In genomic region chr15:95169701-95170459, GRCh38 we compare ENCODE assay signal across 9 cellular contexts.
DNase-seq lines count a peak whose midpoint lies in the region; ATAC-seq and TF ChIP-seq lines count a peak whose summit lies in the region.
"Had no signal": no experiment of that assay in that cellular context is flagged by ENCODE, and none has a peak within 500 bp of the region (broad histone marks: within the 10 kb centered on the region; RNA-seq: fewer than 3 reads in every experiment).

No MANE protein-coding gene starts in this region.

- DNase-seq in PC-3 (no peak), fibroblast of pulmonary artery (ENCODE audit: low read depth) (peak; percentile 35), osteoblast (ENCODE audit: insufficient read length, low spot score, missing footprints) (peak; percentile 34), vagina (ENCODE audit: extremely low spot score in 2 of 2) (peak in 1 of 2 donors; percentile 96), activated T-cell treated with anti-CD3 and anti-CD28 coated beads for 4 hours (no peak), medulla oblongata (ENCODE audit: extremely low spot score) (no peak)
- DNase-seq: NCI-H774, SW 1271 had no signal

- POLR2A ChIA-PET in PC-3 (lab: Charles Lee; ENCODE audit: unreplicated experiment): no interaction called here

- no peak for TF ChIP-seq POLR2A in vagina (IDR thresholded peaks at IDR 0.05)

- H4K20me1 ChIP-seq in PC-3 (ENCODE audit: low read length) (no peaks in the 10 kb centered on the region), osteoblast (ENCODE audit: insufficient read depth, low read length) (no peaks in the 10 kb centered on the region)

- no peaks in the 10 kb centered on the region for H3F3A ChIP-seq in PC-3 (ENCODE audit: low read length, unreplicated experiment)

- H3K9me2 ChIP-seq in PC-3 (replicated peaks; ENCODE audit: low read length): no peaks in the 10 kb centered on the region

- BruUV-seq in PC-3 (replicated peaks; lab: Mats Ljungman, UMichigan): no TSS peak

- H3K27me3 ChIP-seq in PC-3 (ENCODE audit: low read length): no peaks in the 10 kb centered on the region
- H3K27me3 ChIP-seq in osteoblast (ENCODE audit: insufficient read depth, low read length): no peaks in the 10 kb centered on the region
- no peaks in the 10 kb centered on the region for H3K27me3 ChIP-seq in vagina

- peaks cover 6% of the 10 kb centered on the region for H3K4me1 ChIP-seq in PC-3 (ENCODE audit: insufficient read depth, low read length)
- no peaks in the 10 kb centered on the region for H3K4me1 ChIP-seq in osteoblast (ENCODE audit: insufficient read depth, low read length)
- H3K4me1 ChIP-seq in vagina: peaks cover 31% of the 10 kb centered on the region

- H3K4me3 ChIP-seq in PC-3 (ENCODE audit: low read length): no peak overlapping the region
- H3K4me3 ChIP-seq in fibroblast of pulmonary artery (replicated peaks; ENCODE audit: low read depth, low read length): no peak overlapping the region
- peak overlapping the region; percentile 38 for H3K4me3 ChIP-seq in osteoblast (ENCODE audit: insufficient read depth, low read length)
- peak overlapping the region; percentile 25 to 33 for H3K4me3 ChIP-seq in vagina

- no peak for TF ChIP-seq CTCF in PC-3 (conservative IDR thresholded peaks at IDR 0.05; ENCODE audit: low read depth, low read length)
- no peak for TF ChIP-seq CTCF in fibroblast of pulmonary artery (IDR thresholded peaks at IDR 0.05; ENCODE audit: low read length, missing control alignments)
- TF ChIP-seq CTCF in osteoblast (IDR thresholded peaks at IDR 0.05; ENCODE audit: extremely low read depth, low read depth, low read length): no peak
- TF ChIP-seq CTCF in vagina (IDR thresholded peaks at IDR 0.05): no peak

- H3K9me3 ChIP-seq in PC-3 (ENCODE audit: low read length) (no peaks in the 10 kb centered on the region), osteoblast (ENCODE audit: low read depth, low read length) (no peaks in the 10 kb centered on the region), vagina (no peaks in the 10 kb centered on the region)

- no peak overlapping the region for H3K9ac ChIP-seq in PC-3 (ENCODE audit: low read length)

- intact Hi-C loops in PC-3 (cut with micrococcal nuclease) (no loop called here), vagina (cut with DNase I) (no loop called here)

- peak overlapping the region; percentile 24; the same call in 1 of the 2 replicates for H2AFZ ChIP-seq in PC-3 (ENCODE audit: low read length)
- H2AFZ ChIP-seq in osteoblast (ENCODE audit: low read length): peak overlapping the region; percentile 7

- H3K27ac ChIP-seq in PC-3 (ENCODE audit: low read length) (no peak overlapping the region), osteoblast (ENCODE audit: low read depth, low read length) (no peak overlapping the region), vagina (peak overlapping the region; percentile 84)

- CTCF ChIA-PET in PC-3 (lab: Charles Lee): no interaction called here

- H3K4me2 ChIP-seq in PC-3 (ENCODE audit: low read length) (no peak overlapping the region), osteoblast (ENCODE audit: insufficient read depth, low read length) (peak overlapping the region; percentile 59)

- no peak for ATAC-seq in PC-3
- no peak for ATAC-seq in GM19328 (IDR thresholded peaks at IDR 0.05; ENCODE audit: unreplicated experiment)

- no peaks in the 10 kb centered on the region for H3K36me3 ChIP-seq in PC-3 (ENCODE audit: low read depth, low read length)
- H3K36me3 ChIP-seq in osteoblast (ENCODE audit: insufficient read depth, low read length): no peaks in the 10 kb centered on the region
- no peaks in the 10 kb centered on the region for H3K36me3 ChIP-seq in vagina

- H3K79me2 ChIP-seq in PC-3 (ENCODE audit: low read length): no peaks in the 10 kb centered on the region
- no peaks in the 10 kb centered on the region for H3K79me2 ChIP-seq in osteoblast (ENCODE audit: insufficient read depth, low read length)

Comparison
In these comparisons a context has a peak if more than half of its experiments do, and no peak if none do; other contexts are left out.
1. DNase-seq: peak in fibroblast of pulmonary artery (single experiment) and osteoblast (single experiment); none in PC-3 (single experiment), activated T-cell treated with anti-CD3 and anti-CD28 coated beads for 4 hours (single experiment) and medulla oblongata (single experiment).
2. H3K4me3 ChIP-seq: peak in osteoblast (single experiment) and vagina (2 of 2); none in PC-3 (single experiment) and fibroblast of pulmonary artery (single experiment).